In genomic region chr11:128066429-128066828, GRCh38 we compare ENCODE assay signal across 26 cellular contexts.
"Had no signal": no experiment of that assay in that cellular context is flagged by ENCODE, and none has a peak within 500 bp of the region (broad histone marks: within the 10 kb centered on the region; RNA-seq: fewer than 3 reads in every experiment).

No MANE protein-coding gene starts in this region.

- H3K9me3 ChIP-seq: left lung, pancreas, prostate gland, sigmoid colon, transverse colon, upper lobe of left lung, vagina had no signal

- H3K4me2 ChIP-seq: smooth muscle cell had no signal

- DNase-seq: hippocampal formation; kidney glomerular epithelial cell; left colon; left lung; mesendoderm; naive thymus-derived CD8-positive, alpha-beta T cell; nucleus accumbens; pancreas; posterior cingulate gyrus; retina; right cardiac atrium; sigmoid colon; stimulated activated CD4-positive, alpha-beta T cell treated with anti-CD3 and anti-CD28 coated beads, Interleukin-1b, Interleukin-23, amount 100 ng/mL, for 48 hours; stimulated activated CD4-positive, alpha-beta T cell treated with anti-CD3 and anti-CD28 coated beads, Interleukin-2, amount 100 ng/mL, for 48 hours; stimulated activated CD4-positive, alpha-beta T cell treated with anti-CD3 and anti-CD28 coated beads, Interleukin-4, amount 100 ng/mL, for 4 hours; stimulated activated CD8-positive, alpha-beta memory T cell treated with anti-CD3 and anti-CD28 coated beads, Interleukin-4, amount 100 ng/mL, for 48 hours; stimulated activated naive CD4-positive, alpha-beta T cell treated with Interleukin-2 at 50 U/mL for 16 hours; stimulated activated naive CD8-positive, alpha-beta T cell treated with anti-CD3 and anti-CD28 coated beads, Interleukin-15, amount 100 ng/mL, for 72 hours; substantia nigra; transverse colon; upper lobe of left lung had no signal

- H3K4me3 ChIP-seq: left lung, lung, pancreas, prostate gland, sigmoid colon, smooth muscle cell, transverse colon, upper lobe of left lung, vagina had no signal

- H3K27me3 ChIP-seq: left lung, pancreas, sigmoid colon, transverse colon, upper lobe of left lung, vagina had no signal

- H3K36me3 ChIP-seq: left lung, pancreas, prostate gland, sigmoid colon, transverse colon, upper lobe of left lung, vagina had no signal

- H3K4me1 ChIP-seq: left lung, pancreas, prostate gland, transverse colon, upper lobe of left lung, vagina had no signal

- H3K27ac ChIP-seq: left lung, pancreas, prostate gland, sigmoid colon, transverse colon, upper lobe of left lung, vagina had no signal

- ATAC-seq: left colon; left lung; naive thymus-derived CD8-positive, alpha-beta T cell; pancreas; right cardiac atrium; stimulated activated memory B cell treated with anti-CD40 and anti-IgM and Interleukin-4, amounts not matched to agents 10 μg/mL and 1 μg/mL and 100 μg/mL, for 72 hours; stimulated activated naive CD8-positive, alpha-beta T cell treated with anti-CD3 and anti-CD28 coated beads, Interleukin-15, amount 100 ng/mL, for 72 hours had no signal
